8 cellular contexts compared by ENCODE assay signal in the genomic region with DNA sequence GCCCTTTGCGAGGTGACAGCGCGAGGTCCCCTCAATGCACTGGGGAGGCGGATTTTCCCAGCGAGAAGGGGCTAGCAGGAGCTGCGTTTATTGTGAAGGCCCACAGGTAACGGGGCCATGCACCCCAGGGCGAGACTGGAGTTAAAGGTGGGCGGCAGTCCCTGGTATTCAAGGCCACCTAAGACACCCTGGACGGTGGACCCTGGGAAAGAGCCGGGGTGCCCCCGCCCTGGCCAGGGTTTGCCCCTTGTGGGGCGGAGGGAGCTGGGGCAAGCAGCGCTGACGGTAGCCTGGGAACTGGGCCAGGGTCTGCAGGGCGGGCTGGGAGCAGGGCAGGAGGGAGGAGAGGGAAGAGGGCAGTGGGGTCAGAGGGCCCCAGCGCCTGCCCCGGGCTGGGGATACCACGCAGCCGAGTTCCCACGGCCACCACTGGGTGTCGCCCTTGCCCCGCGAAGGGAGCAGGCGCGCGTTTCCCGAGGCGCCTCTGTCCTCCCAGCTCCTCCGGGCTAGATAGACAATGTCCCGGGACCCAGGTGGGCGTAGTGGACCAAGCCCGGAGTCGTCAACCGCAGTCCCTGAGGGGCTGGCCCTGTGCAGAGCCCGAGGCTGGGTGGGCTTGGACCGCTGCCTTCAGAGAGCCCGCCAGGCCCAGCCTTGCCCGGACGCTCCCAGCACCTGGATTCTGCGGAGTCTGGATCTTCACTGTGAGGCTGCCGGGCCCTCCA.
DNase-seq lines count a peak whose midpoint lies in the region; ATAC-seq and TF ChIP-seq lines count a peak whose summit lies in the region.

No MANE protein-coding gene starts in this region.

- ATAC-seq in GM21737 (IDR thresholded peaks at IDR 0.05; ENCODE audit: unreplicated experiment) (peak; percentile 80), left lung (peak; percentile 99)
- peak; percentile 72 to 73 for ATAC-seq in activated CD4-positive, CD25-positive, alpha-beta regulatory T cell treated with anti-CD3 and anti-CD28 coated beads, Interleukin-2, amount 50 U/mL, for 24 hours

- no peak overlapping the region for H3K4me3 ChIP-seq in left lung

- no peak overlapping the region for H3K27ac ChIP-seq in left lung

- peak; percentile 47 for DNase-seq in EL
- DNase-seq in Kasumi-1 (lab: John Stamatoyannopoulos, UW) = peak; percentile 13 to 24
- peak; percentile 36 for DNase-seq in central memory CD4-positive, alpha-beta T cell
- peak; percentile 58 to 91 for DNase-seq in left lung
- peak; percentile 21 to 74 (median 36) for DNase-seq in stimulated activated CD4-positive, alpha-beta T cell treated with anti-CD3 and anti-CD28 coated beads, TNF-alpha, amount 100 ng/mL, for 1 hour (ENCODE audit: low read depth in 3 of 3, low spot score in 1 of 3)
- no peak for DNase-seq in MV-4-11 (lab: John Stamatoyannopoulos, UW)

- H3K4me1 ChIP-seq in left lung = no peaks in the 10 kb centered on the region

- intact Hi-C loops in left lung (cut with DNase I) = no loop called here

- H3K27me3 ChIP-seq in left lung = no peaks in the 10 kb centered on the region

- no peaks in the 10 kb centered on the region for H3K9me3 ChIP-seq in left lung

- H3K36me3 ChIP-seq in left lung = no peaks in the 10 kb centered on the region

- peak; percentile 93 to 96 for TF ChIP-seq CTCF in left lung (IDR thresholded peaks at IDR 0.05)
